ENCODE assay signal across 11 cellular contexts in the genomic region with DNA sequence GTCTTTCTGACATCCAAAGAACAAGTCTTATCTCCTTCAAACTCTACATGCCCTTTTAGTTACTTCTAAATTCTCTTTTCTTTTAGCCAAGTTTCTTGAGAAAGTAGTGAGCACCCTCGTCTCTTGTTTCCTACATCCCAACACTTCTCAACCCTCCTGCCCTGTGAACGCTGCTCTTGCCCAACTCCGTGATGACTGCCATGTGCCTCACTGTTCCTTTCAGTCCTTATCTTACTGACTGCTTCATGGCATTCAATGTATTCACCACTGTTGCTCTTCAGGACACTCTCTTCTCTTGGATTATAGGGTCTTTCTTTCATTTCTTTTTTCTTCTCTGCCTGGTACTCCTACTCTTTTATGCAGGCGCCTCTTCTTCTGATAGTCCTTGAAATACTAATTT. TPM values are rescaled to one million over a fixed set of nuclear protein-coding genes. Genes with fewer than 3 reads are reported as not detected.
"Had no signal": no experiment of that assay in that cellular context is flagged by ENCODE, and none has a peak within 500 bp of the region (broad histone marks: within the 10 kb centered on the region; RNA-seq: fewer than 3 reads in every experiment).

No MANE protein-coding gene starts in this region.

- H3K4me2 ChIP-seq: GM23338 had no signal

- ATAC-seq: GM23338, HCT116 had no signal

- H3K4me3 ChIP-seq: GM23248, GM23338, HAP-1 had no signal

- H3K9ac ChIP-seq: GM23248 had no signal

- H3K9me3 ChIP-seq: HAP-1 had no signal

- FAIRE-seq: H1, H54 had no signal

- H3K36me3 ChIP-seq: HAP-1 had no signal

- H3K4me1 ChIP-seq: HAP-1 had no signal

- H2AFZ ChIP-seq: GM23248, GM23338 had no signal

- H3K27ac ChIP-seq: GM23248 had no signal

- DNase-seq: GM23248, GOT3, H7, H9, HFFc6 had no signal

RNA-seq across cellular contexts. Expression of gene C9, which starts 14.8 kb away (rescaled TPM):
- total RNA-seq: GM23248, GM23338, H1, H4, H7, H9 had no signal
- polyA plus RNA-seq: GM23248, GM23338, H1 had no signal
